ENCODE assay signal across 1 cellular context in genomic region chr7:75995052-75995471, GRCh38.
TF ChIP-seq lines count a peak whose summit lies in the region.

No MANE protein-coding gene starts in this region.

TF ChIP-seq in H1, 55 proteins besides CTCF, POLR2A, EP300 and RAD21 (continued from another document):
- TF ChIP-seq ATF3 (IDR thresholded peaks at IDR 0.05; ENCODE audit: insufficient read depth, low read depth, low read length) (no peak), SP1 (IDR thresholded peaks at IDR 0.05; ENCODE audit: low read depth, low read length) (no peak), HDAC6 (IDR thresholded peaks at IDR 0.05; ENCODE audit: low read depth, low read length) (no peak), CHD2 (IDR thresholded peaks at IDR 0.05; ENCODE audit: low read length) (no peak), KDM1A (IDR thresholded peaks at IDR 0.05; ENCODE audit: borderline replicate concordance, low read length) (no peak), KDM5A (IDR thresholded peaks at IDR 0.05; ENCODE audit: low read length) (no peak), MAX (IDR thresholded peaks at IDR 0.05) (no peak), KDM4A (IDR thresholded peaks at IDR 0.05; ENCODE audit: low read depth, low read length, severe bottlenecking) (no peak), CREB1 (IDR thresholded peaks at IDR 0.05) (no peak), CBX5 (IDR thresholded peaks at IDR 0.05; ENCODE audit: low read depth, low read length) (no peak), POU5F1 (IDR thresholded peaks at IDR 0.05; ENCODE audit: low read depth, low read length) (no peak), NRF1 (IDR thresholded peaks at IDR 0.05; ENCODE audit: low read depth, low read length) (no peak)
